33 cellular contexts compared by ENCODE assay signal in genomic region chr12:104973250-104973649, GRCh38.
"Had no signal": no experiment of that assay in that cellular context is flagged by ENCODE, and none has a peak within 500 bp of the region (broad histone marks: within the 10 kb centered on the region; RNA-seq: fewer than 3 reads in every experiment).

No MANE protein-coding gene starts in this region.

- H3K36me3 Mint-ChIP-seq: activated CD4-positive, alpha-beta memory T cell treated with anti-CD3 and anti-CD28 coated beads for 36 hours; activated naive CD4-positive, alpha-beta T cell treated with anti-CD3 and anti-CD28 coated beads, Interleukin-2, amount 50 U/mL, for 24 hours; activated naive CD8-positive, alpha-beta T cell treated with anti-CD3 and anti-CD28 coated beads, Interleukin-2, amount 10 ng/mL, durations not matched to agents 7 days and 5 days; brain had no signal

- H3K9me3 Mint-ChIP-seq: activated B cell treated with CpG ODN at 0.5 μM for 24 hours; activated CD4-positive, alpha-beta memory T cell treated with anti-CD3 and anti-CD28 coated beads for 36 hours; activated CD8-positive, alpha-beta T cell treated with anti-CD3 and anti-CD28 coated beads for 36 hours; activated naive CD4-positive, alpha-beta T cell treated with anti-CD3 and anti-CD28 coated beads for 36 hours; activated naive CD4-positive, alpha-beta T cell treated with anti-CD3 and anti-CD28 coated beads, Interleukin-2, amount 50 U/mL, for 24 hours; activated naive CD8-positive, alpha-beta T cell treated with anti-CD3 and anti-CD28 coated beads, Interleukin-2, amount 10 ng/mL, durations not matched to agents 7 days and 5 days; activated naive CD8-positive, alpha-beta T cell treated with anti-CD3 and anti-CD28 coated beads, Interleukin-2, amount 50 U/mL, for 24 hours; activated T-cell treated with anti-CD3 and anti-CD28 coated beads, Interleukin-2, amount 50 U/mL, for 4 hours; activated T-cell treated with anti-CD3 and anti-CD28 coated beads, Interleukin-2, amount 50 U/mL, for 72 hours; activated T-helper 1 cell treated with anti-CD3 and anti-CD28 coated beads, Interleukin-12 subunit alpha, Interleukin-12 subunit beta, Interleukin-2, Interleukin-4 antibody, amounts not matched to agents 30 ng/mL and 10 ng/mL and 1 ng/mL, durations not matched to agents 14 hours and 24 hours and 36 hours; activated T-helper 17 cell treated with anti-CD3 and anti-CD28 coated beads, Interleukin-2, amount 50 U/mL, for 72 hours; T-helper 1 cell treated with Interleukin-12 subunit alpha and Interleukin-12 subunit beta and Interleukin-4 antibody, amounts not matched to agents 30 μg/mL and 1 μg/mL, for 36 hours; T-helper 2 cell treated with Interferon-gamma antibody and Interleukin-4, amounts not matched to agents 5 μg/mL and 100 μg/mL, for 36 hours had no signal

- H3K27me3 ChIP-seq: ascending aorta had no signal

- DNase-seq: activated B cell treated with CpG ODN at 0.5 μM for 24 hours; activated CD4-positive, alpha-beta memory T cell treated with anti-CD3 and anti-CD28 coated beads for 36 hours; activated CD4-positive, alpha-beta T cell treated with anti-CD3 and anti-CD28 coated beads for 4 hours; activated CD4-positive, alpha-beta T cell treated with anti-CD3 and anti-CD28 coated beads, Interleukin-2, amount 50 U/mL, for 1 hour; activated CD4-positive, alpha-beta T cell treated with anti-CD3 and anti-CD28 coated beads, Interleukin-2, amount 50 U/mL, for 4 hours; activated CD4-positive, CD25-positive, alpha-beta regulatory T cell treated with anti-CD3 and anti-CD28 coated beads, Interleukin-2, amount 50 U/mL, for 72 hours; activated CD8-positive, alpha-beta memory T cell treated with anti-CD3 and anti-CD28 coated beads, Interleukin-2, amount 50 U/mL, for 4 hours; activated CD8-positive, alpha-beta T cell treated with anti-CD3 and anti-CD28 coated beads for 36 hours; activated effector memory CD4-positive, alpha-beta T cell treated with anti-CD3 and anti-CD28 coated beads, Interleukin-2, amount 50 U/mL, for 16 hours; activated gamma-delta T cell treated with Interleukin-2 at 50 U/mL for 16 hours; activated naive CD4-positive, alpha-beta T cell; activated naive CD4-positive, alpha-beta T cell treated with anti-CD3 and anti-CD28 coated beads for 36 hours; activated naive CD8-positive, alpha-beta T cell treated with anti-CD3 and anti-CD28 coated beads, Interleukin-2, amount 10 ng/mL, durations not matched to agents 7 days and 5 days; activated naive CD8-positive, alpha-beta T cell treated with anti-CD3 and anti-CD28 coated beads, Interleukin-2, amount 50 U/mL, for 24 hours; activated T-cell treated with anti-CD3 and anti-CD28 coated beads for 4 hours; activated T-cell treated with anti-CD3 and anti-CD28 coated beads, Interleukin-2, amount 50 U/mL, for 1 hour; activated T-cell treated with anti-CD3 and anti-CD28 coated beads, Interleukin-2, amount 50 U/mL, for 4 hours; activated T-cell treated with anti-CD3 and anti-CD28 coated beads, Interleukin-2, amount 50 U/mL, for 72 hours; amygdala; anterior cingulate cortex; central memory CD4-positive, alpha-beta T cell; T-helper 1 cell; T-helper 2 cell; T-helper 9 cell had no signal

- H3K27me3 Mint-ChIP-seq: activated B cell treated with CpG ODN at 0.5 μM for 24 hours; activated CD4-positive, alpha-beta memory T cell treated with anti-CD3 and anti-CD28 coated beads for 36 hours; activated CD8-positive, alpha-beta T cell treated with anti-CD3 and anti-CD28 coated beads for 36 hours; activated naive CD4-positive, alpha-beta T cell treated with anti-CD3 and anti-CD28 coated beads, Interleukin-2, amount 50 U/mL, for 24 hours; activated naive CD8-positive, alpha-beta T cell; activated naive CD8-positive, alpha-beta T cell treated with anti-CD3 and anti-CD28 coated beads, Interleukin-2, amount 10 ng/mL, durations not matched to agents 7 days and 5 days; activated naive CD8-positive, alpha-beta T cell treated with anti-CD3 and anti-CD28 coated beads, Interleukin-2, amount 50 U/mL, for 24 hours; activated T-helper 17 cell treated with anti-CD3 and anti-CD28 coated beads, Interleukin-2, amount 50 U/mL, for 72 hours; brain had no signal

- H3K4me3 Mint-ChIP-seq: activated B cell treated with CpG ODN at 0.5 μM for 24 hours; activated CD4-positive, alpha-beta memory T cell treated with anti-CD3 and anti-CD28 coated beads for 36 hours; activated CD8-positive, alpha-beta T cell treated with anti-CD3 and anti-CD28 coated beads for 36 hours; activated naive CD4-positive, alpha-beta T cell treated with anti-CD3 and anti-CD28 coated beads for 36 hours; activated naive CD4-positive, alpha-beta T cell treated with anti-CD3 and anti-CD28 coated beads, Interleukin-2, amount 50 U/mL, for 24 hours; activated naive CD8-positive, alpha-beta T cell; activated naive CD8-positive, alpha-beta T cell treated with anti-CD3 and anti-CD28 coated beads, Interleukin-2, amount 10 ng/mL, durations not matched to agents 7 days and 5 days; activated naive CD8-positive, alpha-beta T cell treated with anti-CD3 and anti-CD28 coated beads, Interleukin-2, amount 50 U/mL, for 24 hours; activated T-cell treated with anti-CD3 and anti-CD28 coated beads, Interleukin-2, amount 50 U/mL, for 4 hours; activated T-cell treated with anti-CD3 and anti-CD28 coated beads, Interleukin-2, amount 50 U/mL, for 72 hours; activated T-helper 1 cell treated with anti-CD3 and anti-CD28 coated beads, Interleukin-12 subunit alpha, Interleukin-12 subunit beta, Interleukin-2, Interleukin-4 antibody, amounts not matched to agents 30 ng/mL and 10 ng/mL and 1 ng/mL, durations not matched to agents 14 hours and 24 hours and 36 hours; activated T-helper 17 cell treated with anti-CD3 and anti-CD28 coated beads, Interleukin-2, amount 50 U/mL, for 72 hours; brain; T-helper 1 cell treated with Interleukin-12 subunit alpha and Interleukin-12 subunit beta and Interleukin-4 antibody, amounts not matched to agents 30 μg/mL and 1 μg/mL, for 36 hours; T-helper 2 cell treated with Interferon-gamma antibody and Interleukin-4, amounts not matched to agents 5 μg/mL and 100 μg/mL, for 36 hours had no signal

- H3K4me3 ChIP-seq: ascending aorta had no signal

- H3K9me3 ChIP-seq: ascending aorta had no signal

- H3K36me3 ChIP-seq: ascending aorta had no signal

- ATAC-seq: activated CD8-positive, alpha-beta T cell treated with anti-CD3 and anti-CD28 coated beads for 36 hours; activated naive CD8-positive, alpha-beta T cell treated with anti-CD3 and anti-CD28 coated beads, Interleukin-2, amount 50 U/mL, for 24 hours; activated T-cell treated with anti-CD3 and anti-CD28 coated beads, Interleukin-2, amount 50 U/mL, for 4 hours; activated T-cell treated with anti-CD3 and anti-CD28 coated beads, Interleukin-2, amount 50 U/mL, for 72 hours; activated T-helper 17 cell treated with anti-CD3 and anti-CD28 coated beads, Interleukin-2, amount 50 U/mL, for 72 hours had no signal

- H3K4me1 Mint-ChIP-seq: activated naive CD4-positive, alpha-beta T cell treated with anti-CD3 and anti-CD28 coated beads, Interleukin-2, amount 50 U/mL, for 24 hours; activated naive CD8-positive, alpha-beta T cell treated with anti-CD3 and anti-CD28 coated beads, Interleukin-2, amount 10 ng/mL, durations not matched to agents 7 days and 5 days; activated T-helper 17 cell treated with anti-CD3 and anti-CD28 coated beads, Interleukin-2, amount 50 U/mL, for 72 hours; brain had no signal

- H3K27ac Mint-ChIP-seq: activated B cell treated with CpG ODN at 0.5 μM for 24 hours; activated CD4-positive, alpha-beta memory T cell treated with anti-CD3 and anti-CD28 coated beads for 36 hours; activated CD8-positive, alpha-beta T cell treated with anti-CD3 and anti-CD28 coated beads for 36 hours; activated naive CD4-positive, alpha-beta T cell treated with anti-CD3 and anti-CD28 coated beads for 36 hours; activated naive CD4-positive, alpha-beta T cell treated with anti-CD3 and anti-CD28 coated beads, Interleukin-2, amount 50 U/mL, for 24 hours; activated naive CD8-positive, alpha-beta T cell; activated naive CD8-positive, alpha-beta T cell treated with anti-CD3 and anti-CD28 coated beads, Interleukin-2, amount 10 ng/mL, durations not matched to agents 7 days and 5 days; activated naive CD8-positive, alpha-beta T cell treated with anti-CD3 and anti-CD28 coated beads, Interleukin-2, amount 50 U/mL, for 24 hours; activated T-cell treated with anti-CD3 and anti-CD28 coated beads, Interleukin-2, amount 50 U/mL, for 72 hours; activated T-helper 1 cell treated with anti-CD3 and anti-CD28 coated beads, Interleukin-12 subunit alpha, Interleukin-12 subunit beta, Interleukin-2, Interleukin-4 antibody, amounts not matched to agents 30 ng/mL and 10 ng/mL and 1 ng/mL, durations not matched to agents 14 hours and 24 hours and 36 hours; activated T-helper 17 cell treated with anti-CD3 and anti-CD28 coated beads, Interleukin-2, amount 50 U/mL, for 72 hours; brain; T-helper 1 cell treated with Interleukin-12 subunit alpha and Interleukin-12 subunit beta and Interleukin-4 antibody, amounts not matched to agents 30 μg/mL and 1 μg/mL, for 36 hours; T-helper 2 cell treated with Interferon-gamma antibody and Interleukin-4, amounts not matched to agents 5 μg/mL and 100 μg/mL, for 36 hours had no signal

- H3K27ac ChIP-seq: ascending aorta, VCaP had no signal
